ENCODE assay signal across 27 cellular contexts in the genomic region with DNA sequence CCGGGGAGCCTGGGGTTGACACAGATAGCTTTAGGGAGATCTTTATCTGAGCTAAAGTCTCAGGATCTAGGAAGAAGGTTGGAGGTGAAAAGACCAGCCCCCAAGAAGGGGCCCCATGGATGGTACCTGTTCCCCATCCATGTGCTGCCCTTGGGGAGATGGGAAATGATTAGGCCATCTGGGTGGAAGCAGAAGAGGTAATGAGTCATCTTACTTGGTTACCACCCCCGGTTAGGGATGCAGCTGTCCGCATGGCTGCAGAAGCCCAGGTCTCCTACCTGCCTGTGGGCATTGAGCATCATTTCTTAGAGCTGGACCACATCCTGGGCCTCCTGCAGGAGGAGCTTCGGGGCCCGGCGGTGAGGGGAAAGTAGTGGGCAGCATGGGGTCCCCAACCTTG. TPM values are rescaled to one million over a fixed set of nuclear protein-coding genes. Genes with fewer than 3 reads are reported as not detected.
"Had no signal": no experiment of that assay in that cellular context is flagged by ENCODE, and none has a peak within 500 bp of the region (broad histone marks: within the 10 kb centered on the region; RNA-seq: fewer than 3 reads in every experiment).

No MANE protein-coding gene starts in this region.

- DNase-seq: activated CD4-positive, alpha-beta T cell treated with anti-CD3 and anti-CD28 coated beads for 48 hours; activated CD4-positive, alpha-beta T cell treated with anti-CD3 and anti-CD28 coated beads, Interleukin-2, amount 50 U/mL, for 4 hours; activated CD4-positive, CD25-positive, alpha-beta regulatory T cell treated with anti-CD3 and anti-CD28 coated beads, Interleukin-2, amount 50 U/mL, for 72 hours; activated CD8-positive, alpha-beta memory T cell treated with anti-CD3 and anti-CD28 coated beads, Interleukin-2, amount 50 U/mL, for 48 hours; activated CD8-positive, alpha-beta T cell treated with anti-CD3 and anti-CD28 coated beads, Interleukin-2, amount 10 ng/mL, durations not matched to agents 7 days and 5 days; activated naive CD4-positive, alpha-beta T cell treated with anti-CD3 and anti-CD28 coated beads, Interleukin-2, amount 50 U/mL, for 16 hours; activated naive CD8-positive, alpha-beta T cell treated with anti-CD3 and anti-CD28 coated beads, Interleukin-2, amount 10 ng/mL, durations not matched to agents 7 days and 5 days; activated T-cell treated with anti-CD3 and anti-CD28 coated beads, Interleukin-2, amount 50 U/mL, for 1 hour; adrenal gland; anterior cingulate cortex; central memory CD4-positive, alpha-beta T cell; NCI-H1092 treated with DMSO at 0.1 percent for 48 hours; NCI-H1436; NCI-H1694 treated with DMSO at 0.1 percent for 48 hours; NCI-H2029 treated with DMSO at 0.1 percent for 48 hours; NCI-H446; NCI-H748 treated with DMSO at 0.1 percent for 48 hours; Peyer's patch; Right ventricle myocardium superior; SJCRH30; SW 1271 had no signal

- H3K27me3 ChIP-seq: adrenal gland had no signal

- H3K36me3 Mint-ChIP-seq: activated naive CD8-positive, alpha-beta T cell treated with anti-CD3 and anti-CD28 coated beads, Interleukin-2, amount 10 ng/mL, durations not matched to agents 7 days and 5 days had no signal

- H3K27ac ChIP-seq: adrenal gland, coronary artery, Peyer's patch, RWPE1, SJCRH30 had no signal

- H3K4me3 Mint-ChIP-seq: activated CD8-positive, alpha-beta T cell treated with anti-CD3 and anti-CD28 coated beads, Interleukin-2, amount 10 ng/mL, durations not matched to agents 7 days and 5 days; activated naive CD8-positive, alpha-beta T cell treated with anti-CD3 and anti-CD28 coated beads, Interleukin-2, amount 10 ng/mL, durations not matched to agents 7 days and 5 days had no signal

- H3K36me3 ChIP-seq: adrenal gland, Peyer's patch, SJCRH30 had no signal

- H3K9me3 Mint-ChIP-seq: activated naive CD8-positive, alpha-beta T cell treated with anti-CD3 and anti-CD28 coated beads, Interleukin-2, amount 10 ng/mL, durations not matched to agents 7 days and 5 days had no signal

- H3K4me1 ChIP-seq: SJCRH30 had no signal

- ATAC-seq: activated CD8-positive, alpha-beta T cell treated with anti-CD3 and anti-CD28 coated beads, Interleukin-2, amount 10 ng/mL, durations not matched to agents 7 days and 5 days; SK-N-SH treated with all-trans-retinoic acid at 6 μM for 48 hours had no signal

- H3K27ac Mint-ChIP-seq: activated CD8-positive, alpha-beta T cell treated with anti-CD3 and anti-CD28 coated beads, Interleukin-2, amount 10 ng/mL, durations not matched to agents 7 days and 5 days; activated naive CD8-positive, alpha-beta T cell treated with anti-CD3 and anti-CD28 coated beads, Interleukin-2, amount 10 ng/mL, durations not matched to agents 7 days and 5 days had no signal

- H3K4me3 ChIP-seq: adrenal gland, coronary artery, Peyer's patch, SJCRH30 had no signal

- H3K9me3 ChIP-seq: adrenal gland, Peyer's patch, SJCRH30 had no signal

RNA-seq across cellular contexts. Expression of gene CPLX3, which starts 3.1 kb away (rescaled TPM):
- total RNA-seq: activated CD8-positive, alpha-beta T cell treated with anti-CD3 and anti-CD28 coated beads, Interleukin-2, amount 10 ng/mL, durations not matched to agents 7 days and 5 days; chondrocyte; LHCN-M2; M059J; Peyer's patch; SJCRH30 had no signal

RNA-seq across cellular contexts. Expression of gene LMAN1L, which starts 10.7 kb away (rescaled TPM):
- total RNA-seq: chondrocyte, M059J, Peyer's patch, SJCRH30 had no signal
